22 cellular contexts compared by ENCODE assay signal in genomic region chr13:38826182-38826813, GRCh38.
"Had no signal": no experiment of that assay in that cellular context is flagged by ENCODE, and none has a peak within 500 bp of the region (broad histone marks: within the 10 kb centered on the region; RNA-seq: fewer than 3 reads in every experiment).

No MANE protein-coding gene starts in this region.

- H3K27me3 ChIP-seq: foreskin keratinocyte, testis, upper lobe of left lung had no signal

- H3K9me3 Mint-ChIP-seq: activated CD4-positive, alpha-beta T cell treated with anti-CD3 and anti-CD28 coated beads, Interleukin-2, amount 10 ng/mL, durations not matched to agents 7 days and 5 days; activated naive CD4-positive, alpha-beta T cell treated with anti-CD3 and anti-CD28 coated beads, Interleukin-2, amount 50 U/mL, for 24 hours; activated T-helper 1 cell treated with anti-CD3 and anti-CD28 coated beads, Interleukin-12 subunit alpha, Interleukin-12 subunit beta, Interleukin-2, Interleukin-4 antibody, amounts not matched to agents 30 ng/mL and 10 ng/mL and 1 ng/mL, durations not matched to agents 14 hours and 24 hours and 36 hours; dendritic cell treated with granulocyte-macrophage colony-stimulating factor and Interleukin-4, amounts not matched to agents 40 ng/mL and 50 ng/mL, for 4 days; nephron had no signal

- H3K36me3 ChIP-seq: prostate gland, upper lobe of left lung had no signal

- H3K4me3 ChIP-seq: lung, prostate gland, testis, upper lobe of left lung had no signal

- H3K27ac ChIP-seq: foreskin keratinocyte, prostate gland, testis, upper lobe of left lung had no signal

- ATAC-seq: activated CD4-positive, CD25-positive, alpha-beta regulatory T cell treated with anti-CD3 and anti-CD28 coated beads, Interleukin-2, amount 50 U/mL, for 24 hours; activated CD8-positive, alpha-beta T cell treated with anti-CD3 and anti-CD28 coated beads, Interleukin-2, amount 10 ng/mL, durations not matched to agents 7 days and 5 days; foreskin keratinocyte; left lobe of liver had no signal

- DNase-seq: activated CD4-positive, alpha-beta T cell treated with anti-CD3 and anti-CD28 coated beads, Interleukin-2, amount 10 ng/mL, durations not matched to agents 7 days and 5 days; activated CD8-positive, alpha-beta T cell treated with anti-CD3 and anti-CD28 coated beads, Interleukin-2, amount 10 ng/mL, durations not matched to agents 7 days and 5 days; activated gamma-delta T cell; anterior cingulate cortex; caudate nucleus; effector CD4-positive, alpha-beta T cell; foreskin keratinocyte; midbrain; stimulated activated CD4-positive, alpha-beta T cell treated with anti-CD3 and anti-CD28 coated beads, Interleukin-2, amount 100 ng/mL, for 48 hours; stimulated activated naive CD4-positive, alpha-beta T cell; T-helper 2 cell; testis; upper lobe of left lung had no signal

- H3K36me3 Mint-ChIP-seq: activated naive CD4-positive, alpha-beta T cell treated with anti-CD3 and anti-CD28 coated beads, Interleukin-2, amount 50 U/mL, for 24 hours; brain had no signal

- H3K4me3 Mint-ChIP-seq: activated CD4-positive, alpha-beta T cell treated with anti-CD3 and anti-CD28 coated beads, Interleukin-2, amount 10 ng/mL, durations not matched to agents 7 days and 5 days; activated CD8-positive, alpha-beta T cell treated with anti-CD3 and anti-CD28 coated beads, Interleukin-2, amount 10 ng/mL, durations not matched to agents 7 days and 5 days; activated naive CD4-positive, alpha-beta T cell treated with anti-CD3 and anti-CD28 coated beads, Interleukin-2, amount 50 U/mL, for 24 hours; activated T-helper 1 cell treated with anti-CD3 and anti-CD28 coated beads, Interleukin-12 subunit alpha, Interleukin-12 subunit beta, Interleukin-2, Interleukin-4 antibody, amounts not matched to agents 30 ng/mL and 10 ng/mL and 1 ng/mL, durations not matched to agents 14 hours and 24 hours and 36 hours; dendritic cell treated with granulocyte-macrophage colony-stimulating factor and Interleukin-4, amounts not matched to agents 40 ng/mL and 50 ng/mL, for 4 days; nephron had no signal

- H3K9me3 ChIP-seq: prostate gland, testis, upper lobe of left lung had no signal

- H3K27ac Mint-ChIP-seq: activated CD4-positive, alpha-beta T cell treated with anti-CD3 and anti-CD28 coated beads, Interleukin-2, amount 10 ng/mL, durations not matched to agents 7 days and 5 days; activated CD8-positive, alpha-beta T cell treated with anti-CD3 and anti-CD28 coated beads, Interleukin-2, amount 10 ng/mL, durations not matched to agents 7 days and 5 days; activated naive CD4-positive, alpha-beta T cell treated with anti-CD3 and anti-CD28 coated beads, Interleukin-2, amount 50 U/mL, for 24 hours; activated T-helper 1 cell treated with anti-CD3 and anti-CD28 coated beads, Interleukin-12 subunit alpha, Interleukin-12 subunit beta, Interleukin-2, Interleukin-4 antibody, amounts not matched to agents 30 ng/mL and 10 ng/mL and 1 ng/mL, durations not matched to agents 14 hours and 24 hours and 36 hours; dendritic cell treated with granulocyte-macrophage colony-stimulating factor and Interleukin-4, amounts not matched to agents 40 ng/mL and 50 ng/mL, for 4 days; nephron had no signal

- H3K4me1 Mint-ChIP-seq: activated CD4-positive, alpha-beta T cell treated with anti-CD3 and anti-CD28 coated beads, Interleukin-2, amount 10 ng/mL, durations not matched to agents 7 days and 5 days; activated naive CD4-positive, alpha-beta T cell treated with anti-CD3 and anti-CD28 coated beads, Interleukin-2, amount 50 U/mL, for 24 hours had no signal

- H3K27me3 Mint-ChIP-seq: activated CD4-positive, alpha-beta T cell treated with anti-CD3 and anti-CD28 coated beads, Interleukin-2, amount 10 ng/mL, durations not matched to agents 7 days and 5 days; activated naive CD4-positive, alpha-beta T cell treated with anti-CD3 and anti-CD28 coated beads, Interleukin-2, amount 50 U/mL, for 24 hours; brain; dendritic cell treated with granulocyte-macrophage colony-stimulating factor and Interleukin-4, amounts not matched to agents 40 ng/mL and 50 ng/mL, for 4 days had no signal

- H3K4me1 ChIP-seq: prostate gland, testis, upper lobe of left lung had no signal
